ENCODE assay signal across 1 cellular context in the genomic region with DNA sequence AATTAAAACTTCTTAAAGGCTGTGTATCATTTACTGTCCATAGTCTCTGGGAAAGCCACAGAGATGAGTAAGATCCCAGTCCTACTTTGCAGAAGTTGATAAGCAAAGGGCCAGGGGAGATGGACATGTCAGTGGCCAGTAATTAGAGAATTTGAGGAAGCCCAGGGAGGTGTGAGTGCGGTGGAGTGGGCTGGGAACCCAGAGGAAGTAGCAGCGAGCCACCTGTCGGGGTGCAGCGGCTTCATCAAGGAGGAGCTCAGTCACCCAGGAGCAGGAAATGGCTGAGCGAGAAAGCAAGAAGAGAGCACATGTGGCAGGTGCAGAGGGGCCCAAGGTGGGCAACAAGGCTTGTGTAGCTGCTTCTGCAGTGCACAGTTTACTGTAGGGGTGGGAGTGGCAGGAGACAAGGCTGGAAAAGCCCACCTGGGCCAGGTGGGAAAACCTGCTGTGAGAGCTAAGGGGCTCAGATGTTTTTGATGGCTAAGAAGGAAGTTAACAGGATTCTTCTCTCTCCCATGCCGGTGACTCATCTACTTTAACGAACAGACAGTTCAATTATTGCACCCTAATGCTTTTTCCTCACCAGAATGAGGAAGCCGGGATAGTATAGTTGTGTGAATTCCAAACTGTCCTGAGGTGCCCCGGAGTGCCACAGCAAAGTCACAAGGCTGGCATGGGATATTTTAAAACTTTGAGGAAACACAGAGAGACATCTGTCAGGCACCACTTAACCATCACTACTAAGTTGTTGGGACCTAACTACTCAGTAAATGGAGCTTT.
TF ChIP-seq lines count a peak whose summit lies in the region.

No MANE protein-coding gene starts in this region.

TF ChIP-seq in GM23338, 12 proteins besides CTCF, POLR2A, EP300 and RAD21 (continued from another document):
- TF ChIP-seq, protein P1, sequence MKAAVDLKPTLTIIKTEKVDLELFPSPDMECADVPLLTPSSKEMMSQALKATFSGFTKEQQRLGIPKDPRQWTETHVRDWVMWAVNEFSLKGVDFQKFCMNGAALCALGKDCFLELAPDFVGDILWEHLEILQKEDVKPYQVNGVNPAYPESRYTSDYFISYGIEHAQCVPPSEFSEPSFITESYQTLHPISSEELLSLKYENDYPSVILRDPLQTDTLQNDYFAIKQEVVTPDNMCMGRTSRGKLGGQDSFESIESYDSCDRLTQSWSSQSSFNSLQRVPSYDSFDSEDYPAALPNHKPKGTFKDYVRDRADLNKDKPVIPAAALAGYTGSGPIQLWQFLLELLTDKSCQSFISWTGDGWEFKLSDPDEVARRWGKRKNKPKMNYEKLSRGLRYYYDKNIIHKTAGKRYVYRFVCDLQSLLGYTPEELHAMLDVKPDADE (IDR thresholded peaks at IDR 0.05), result no peak
- TF ChIP-seq EZH2phosphoT487 (IDR thresholded peaks at IDR 0.05; ENCODE audit: unreplicated experiment) (no peak), POLR2AphosphoS5 (IDR thresholded peaks at IDR 0.05; ENCODE audit: low read depth) (no peak), ZNF331 (CRISPR knock-in tag; IDR thresholded peaks at IDR 0.05; ENCODE audit: low read depth) (no peak), CREB1 (CRISPR knock-in tag; IDR thresholded peaks at IDR 0.05; ENCODE audit: low read depth) (no peak)
- TF ChIP-seq, protein P2, sequence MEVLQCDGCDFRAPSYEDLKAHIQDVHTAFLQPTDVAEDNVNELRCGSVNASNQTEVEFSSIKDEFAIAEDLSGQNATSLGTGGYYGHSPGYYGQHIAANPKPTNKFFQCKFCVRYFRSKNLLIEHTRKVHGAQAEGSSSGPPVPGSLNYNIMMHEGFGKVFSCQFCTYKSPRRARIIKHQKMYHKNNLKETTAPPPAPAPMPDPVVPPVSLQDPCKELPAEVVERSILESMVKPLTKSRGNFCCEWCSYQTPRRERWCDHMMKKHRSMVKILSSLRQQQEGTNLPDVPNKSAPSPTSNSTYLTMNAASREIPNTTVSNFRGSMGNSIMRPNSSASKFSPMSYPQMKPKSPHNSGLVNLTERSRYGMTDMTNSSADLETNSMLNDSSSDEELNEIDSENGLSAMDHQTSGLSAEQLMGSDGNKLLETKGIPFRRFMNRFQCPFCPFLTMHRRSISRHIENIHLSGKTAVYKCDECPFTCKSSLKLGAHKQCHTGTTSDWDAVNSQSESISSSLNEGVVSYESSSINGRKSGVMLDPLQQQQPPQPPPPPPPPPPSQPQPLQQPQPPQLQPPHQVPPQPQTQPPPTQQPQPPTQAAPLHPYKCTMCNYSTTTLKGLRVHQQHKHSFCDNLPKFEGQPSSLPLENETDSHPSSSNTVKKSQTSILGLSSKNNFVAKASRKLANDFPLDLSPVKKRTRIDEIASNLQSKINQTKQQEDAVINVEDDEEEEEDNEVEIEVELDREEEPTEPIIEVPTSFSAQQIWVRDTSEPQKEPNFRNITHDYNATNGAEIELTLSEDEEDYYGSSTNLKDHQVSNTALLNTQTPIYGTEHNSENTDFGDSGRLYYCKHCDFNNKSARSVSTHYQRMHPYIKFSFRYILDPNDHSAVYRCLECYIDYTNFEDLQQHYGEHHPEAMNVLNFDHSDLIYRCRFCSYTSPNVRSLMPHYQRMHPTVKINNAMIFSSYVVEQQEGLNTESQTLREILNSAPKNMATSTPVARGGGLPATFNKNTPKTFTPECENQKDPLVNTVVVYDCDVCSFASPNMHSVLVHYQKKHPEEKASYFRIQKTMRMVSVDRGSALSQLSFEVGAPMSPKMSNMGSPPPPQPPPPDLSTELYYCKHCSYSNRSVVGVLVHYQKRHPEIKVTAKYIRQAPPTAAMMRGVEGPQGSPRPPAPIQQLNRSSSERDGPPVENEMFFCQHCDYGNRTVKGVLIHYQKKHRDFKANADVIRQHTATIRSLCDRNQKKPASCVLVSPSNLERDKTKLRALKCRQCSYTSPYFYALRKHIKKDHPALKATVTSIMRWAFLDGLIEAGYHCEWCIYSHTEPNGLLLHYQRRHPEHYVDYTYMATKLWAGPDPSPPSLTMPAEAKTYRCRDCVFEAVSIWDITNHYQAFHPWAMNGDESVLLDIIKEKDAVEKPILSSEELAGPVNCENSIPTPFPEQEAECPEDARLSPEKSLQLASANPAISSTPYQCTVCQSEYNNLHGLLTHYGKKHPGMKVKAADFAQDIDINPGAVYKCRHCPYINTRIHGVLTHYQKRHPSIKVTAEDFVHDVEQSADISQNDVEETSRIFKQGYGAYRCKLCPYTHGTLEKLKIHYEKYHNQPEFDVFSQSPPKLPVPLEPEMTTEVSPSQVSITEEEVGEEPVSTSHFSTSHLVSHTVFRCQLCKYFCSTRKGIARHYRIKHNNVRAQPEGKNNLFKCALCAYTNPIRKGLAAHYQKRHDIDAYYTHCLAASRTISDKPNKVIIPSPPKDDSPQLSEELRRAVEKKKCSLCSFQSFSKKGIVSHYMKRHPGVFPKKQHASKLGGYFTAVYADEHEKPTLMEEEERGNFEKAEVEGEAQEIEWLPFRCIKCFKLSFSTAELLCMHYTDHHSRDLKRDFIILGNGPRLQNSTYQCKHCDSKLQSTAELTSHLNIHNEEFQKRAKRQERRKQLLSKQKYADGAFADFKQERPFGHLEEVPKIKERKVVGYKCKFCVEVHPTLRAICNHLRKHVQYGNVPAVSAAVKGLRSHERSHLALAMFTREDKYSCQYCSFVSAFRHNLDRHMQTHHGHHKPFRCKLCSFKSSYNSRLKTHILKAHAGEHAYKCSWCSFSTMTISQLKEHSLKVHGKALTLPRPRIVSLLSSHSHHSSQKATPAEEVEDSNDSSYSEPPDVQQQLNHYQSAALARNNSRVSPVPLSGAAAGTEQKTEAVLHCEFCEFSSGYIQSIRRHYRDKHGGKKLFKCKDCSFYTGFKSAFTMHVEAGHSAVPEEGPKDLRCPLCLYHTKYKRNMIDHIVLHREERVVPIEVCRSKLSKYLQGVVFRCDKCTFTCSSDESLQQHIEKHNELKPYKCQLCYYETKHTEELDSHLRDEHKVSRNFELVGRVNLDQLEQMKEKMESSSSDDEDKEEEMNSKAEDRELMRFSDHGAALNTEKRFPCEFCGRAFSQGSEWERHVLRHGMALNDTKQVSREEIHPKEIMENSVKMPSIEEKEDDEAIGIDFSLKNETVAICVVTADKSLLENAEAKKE (CRISPR knock-in tag; IDR thresholded peaks at IDR 0.05), result no peak
